Comparison of ENCODE assay signal across 13 cellular contexts in the genomic region with DNA sequence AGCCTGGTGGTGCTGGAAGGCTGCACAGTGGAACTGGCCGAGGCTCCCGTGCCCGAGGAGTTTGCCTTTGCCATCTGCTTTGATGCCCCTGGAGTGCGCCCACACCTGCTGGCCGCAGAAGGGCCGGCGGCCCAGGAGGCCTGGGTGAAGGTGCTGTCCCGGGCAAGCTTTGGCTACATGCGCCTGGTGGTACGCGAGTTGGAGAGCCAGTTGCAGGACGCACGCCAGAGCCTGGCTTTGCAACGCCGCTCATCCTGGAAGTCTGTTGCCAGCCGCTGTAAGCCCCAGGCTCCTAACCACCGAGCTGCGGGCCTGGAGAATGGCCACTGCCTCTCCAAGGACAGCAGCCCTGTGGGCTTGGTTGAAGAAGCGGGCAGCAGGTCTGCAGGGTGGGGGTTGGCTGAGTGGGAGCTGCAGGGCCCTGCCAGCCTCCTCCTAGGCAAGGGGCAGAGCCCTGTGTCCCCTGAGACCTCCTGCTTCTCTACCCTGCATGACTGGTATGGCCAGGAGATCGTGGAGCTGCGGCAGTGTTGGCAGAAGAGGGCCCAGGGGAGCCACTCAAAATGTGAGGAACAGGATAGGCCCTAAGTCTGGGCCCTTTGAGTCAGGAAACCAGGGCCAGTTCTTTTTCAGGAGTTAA. TPM values are rescaled to one million over a fixed set of nuclear protein-coding genes. Genes with fewer than 3 reads are reported as not detected.
A peak's percentile ranks its signal among the peaks of the same experiment; 100 is the strongest.
DNase-seq lines count a peak whose midpoint lies in the region; ATAC-seq and TF ChIP-seq lines count a peak whose summit lies in the region.
"Had no signal": no experiment of that assay in that cellular context is flagged by ENCODE, and none has a peak within 500 bp of the region (broad histone marks: within the 10 kb centered on the region; RNA-seq: fewer than 3 reads in every experiment).

No MANE protein-coding gene starts in this region.

- peak overlapping the region in 1 of 3 donors; percentile 33 for H3K4me3 Mint-ChIP-seq in T-cell

- no peaks in the 10 kb centered on the region for H3K9me3 Mint-ChIP-seq in T-cell
- H3K9me3 Mint-ChIP-seq: activated T-cell treated with anti-CD3 and anti-CD28 coated beads, Interleukin-2, amount 50 U/mL, for 4 hours had no signal

- H4K20me1 ChIP-seq in BLaER1 treated with 17β-estradiol and CSF1 and Interleukin-3, amounts not matched to agents 10 nM and 100 nM = no peaks in the 10 kb centered on the region; a peak in 1 of 22 replicates

- H3K4me1 Mint-ChIP-seq in T-cell = peaks cover 39 to 54% (median 45%) of the 10 kb centered on the region in 3 donors

- 90 to 96% (median 94%) methylated on average over 14 to 21 of the region's 21 CpGs for WGBS in heart left ventricle, 4 donors
- 91 to 95% methylated on average over 21 of the region's 21 CpGs for WGBS in sigmoid colon, 2 donors

- H3K27ac Mint-ChIP-seq in T-cell = peak overlapping the region; percentile 46 to 66

- CTCF ChIA-PET in T-cell (lab: Charles Lee) = interaction anchor here in 1 of 2 donors (0.6 kb wide), 1 partner anchor 487 kb away, joined by 4 read pairs; no protein-coding TSS in a partner anchor

- peaks cover 66 to 85% (median 74%) of the 10 kb centered on the region in 10 experiments for H3K4me1 ChIP-seq in BLaER1 treated with 17β-estradiol and CSF1 and Interleukin-3, amounts not matched to agents 10 nM and 100 nM
- H3K4me1 ChIP-seq in heart left ventricle = peaks cover 2 to 62% (median 40%) of the 10 kb centered on the region in 12 donors
- H3K4me1 ChIP-seq in sigmoid colon = peaks cover 0 to 61% (median 49%) of the 10 kb centered on the region in 4 donors

- peak overlapping the region; percentile 79 to 98 (median 94) for H3K4me2 ChIP-seq in BLaER1 treated with 17β-estradiol and CSF1 and Interleukin-3, amounts not matched to agents 10 nM and 100 nM

- H3K9ac ChIP-seq in BLaER1 treated with 17β-estradiol and CSF1 and Interleukin-3, amounts not matched to agents 10 nM and 100 nM = peak overlapping the region in 10 of 11 experiments; percentile 9 to 94 (median 92); a peak in 15 of 22 replicates

- no peaks in the 10 kb centered on the region for H3K27me3 Mint-ChIP-seq in T-cell

- TF ChIP-seq EP300 in sigmoid colon (IDR thresholded peaks at IDR 0.05) = no peak

- intact Hi-C loops in heart left ventricle (cut with DNase I) = loop anchor here in 2 of 10 donors (10.0 kb wide), 3 partner anchors 197 to 393 kb away; a partner anchor contains a TSS
- intact Hi-C loops in sigmoid colon (cut with DNase I) = loop anchor here (5.0 to 10.0 kb wide), 2 partner anchors 290 to 393 kb away; a partner anchor contains a TSS

- peaks cover 0 to 11% (median 0%) of the 10 kb centered on the region in 11 experiments; a peak in 6 of 22 replicates for H3K9me3 ChIP-seq in BLaER1 treated with 17β-estradiol and CSF1 and Interleukin-3, amounts not matched to agents 10 nM and 100 nM (replicated peaks in 1 of 11)
- H3K9me3 ChIP-seq in heart left ventricle (no peaks in the 10 kb centered on the region), sigmoid colon (no peaks in the 10 kb centered on the region)
- H3K9me3 ChIP-seq: left lung had no signal

- peak overlapping the region; percentile 25 to 97 (median 92); a peak in 18 of 22 replicates for H3K27ac ChIP-seq in BLaER1 treated with 17β-estradiol and CSF1 and Interleukin-3, amounts not matched to agents 10 nM and 100 nM
- H3K27ac ChIP-seq in heart left ventricle (peak overlapping the region in 11 of 12 donors; percentile 95 to 99 (median 98)), sigmoid colon (peak overlapping the region; percentile 93 to 99 (median 98))

- TF ChIP-seq POLR2A in heart left ventricle (IDR thresholded peaks at IDR 0.05) (no peak), sigmoid colon (IDR thresholded peaks at IDR 0.05) (no peak)

- H3K4me3 ChIP-seq in BLaER1 treated with 17β-estradiol and CSF1 and Interleukin-3, amounts not matched to agents 10 nM and 100 nM = peak overlapping the region in 2 of 10 experiments; percentile 14 to 28; a peak in 2 of 20 replicates
- no peak overlapping the region for H3K4me3 ChIP-seq in heart left ventricle
- no peak overlapping the region for H3K4me3 ChIP-seq in sigmoid colon
- H3K4me3 ChIP-seq: left lung had no signal

- POLR2A ChIA-PET in T-cell (lab: Charles Lee) = no interaction called here

- TF ChIP-seq CTCF in heart left ventricle (IDR thresholded peaks at IDR 0.05) = no peak
- no peak for TF ChIP-seq CTCF in sigmoid colon (IDR thresholded peaks at IDR 0.05)

- peaks cover 0 to 20% (median 11%) of the 10 kb centered on the region in 11 experiments; a peak in 10 of 22 replicates for H3K27me3 ChIP-seq in BLaER1 treated with 17β-estradiol and CSF1 and Interleukin-3, amounts not matched to agents 10 nM and 100 nM
- no peaks in the 10 kb centered on the region for H3K27me3 ChIP-seq in heart left ventricle
- no peaks in the 10 kb centered on the region for H3K27me3 ChIP-seq in sigmoid colon
- H3K27me3 ChIP-seq: left lung had no signal

- ATAC-seq in T-cell (replicated peaks in 1 of 4) (no peak), heart left ventricle (no peak), GM21526 (IDR thresholded peaks at IDR 0.05; ENCODE audit: low FRiP score, unreplicated experiment) (no peak)
- ATAC-seq: activated T-cell treated with anti-CD3 and anti-CD28 coated beads, Interleukin-2, amount 50 U/mL, for 4 hours; left lung had no signal

- peak in 1 of 34 experiments; percentile 10 for DNase-seq in T-cell
- no peak for DNase-seq in heart left ventricle
- no peak for DNase-seq in sigmoid colon
- no peak for DNase-seq in NCI-H82 (lab: John Stamatoyannopoulos, UW)
- DNase-seq in GOT3 (lab: John Stamatoyannopoulos, UW) = no peak
- no peak for DNase-seq in T-helper 9 cell
- DNase-seq: activated T-cell treated with anti-CD3 and anti-CD28 coated beads, Interleukin-2, amount 50 U/mL, for 4 hours; foreskin fibroblast; left lung; NCI-H187 had no signal

- peaks cover 8 to 21% (median 13%) of the 10 kb centered on the region in 11 experiments for H3K36me3 ChIP-seq in BLaER1 treated with 17β-estradiol and CSF1 and Interleukin-3, amounts not matched to agents 10 nM and 100 nM
- H3K36me3 ChIP-seq in heart left ventricle = peaks cover 0 to 34% (median 15%) of the 10 kb centered on the region in 9 donors
- peaks cover 0 to 29% (median 9%) of the 10 kb centered on the region in 4 donors for H3K36me3 ChIP-seq in sigmoid colon

- peaks cover 8% of the 10 kb centered on the region for H3K36me3 Mint-ChIP-seq in T-cell

RNA-seq across cellular contexts. Expression of a gene that starts 1.9 kb away (rescaled TPM):
- total RNA-seq in T-cell (100 to 1,000 TPM; 101 to 176 (median 114) TPM), heart left ventricle (100 to 1,000 TPM in 7 of 9 donors, 10 to 100 TPM in 2; 15.3 to 179 (median 115) TPM), sigmoid colon (10 to 100 TPM; 12.1 to 23.9 (median 21.9) TPM)
- polyA plus RNA-seq in heart left ventricle (100 to 1,000 TPM; 121 to 235 TPM), sigmoid colon (100 to 1,000 TPM in 2 of 3 donors, 10 to 100 TPM in 1; 87.4 to 187 (median 181) TPM)

RNA-seq across cellular contexts. Expression of a gene that starts 3.6 kb away (rescaled TPM):
- 1 to 10 TPM in 3 of 5 donors, under 1 TPM in 2; 0.83 to 2.0 (median 1.5) TPM for total RNA-seq in T-cell
- total RNA-seq in heart left ventricle = 1 to 10 TPM; 1.8 to 6.9 (median 4.7) TPM
- polyA plus RNA-seq in heart left ventricle = 1 to 10 TPM; 2.6 to 6.3 TPM
- 10 to 100 TPM; 13.8 to 18.0 (median 15.6) TPM for total RNA-seq in sigmoid colon
- 10 to 100 TPM; 13.2 to 17.4 (median 13.4) TPM for polyA plus RNA-seq in sigmoid colon
- total RNA-seq: HT1080 had no signal

RNA-seq across cellular contexts. Expression of a gene that starts 7.0 kb away (rescaled TPM):
- total RNA-seq in T-cell (10 to 100 TPM in 3 of 5 donors, 1 to 10 TPM in 2; 6.9 to 14.3 (median 11.6) TPM), heart left ventricle (10 to 100 TPM; 10.6 to 48.3 (median 13.8) TPM), sigmoid colon (10 to 100 TPM; 18.6 to 28.6 (median 21.7) TPM)
- polyA plus RNA-seq in heart left ventricle (10 to 100 TPM in 1 of 2 donors, 1 to 10 TPM in 1; 5.2 to 14.7 TPM), sigmoid colon (10 to 100 TPM in 2 of 3 donors, 1 to 10 TPM in 1; 6.6 to 27.7 (median 20.1) TPM)

RNA-seq across cellular contexts. Expression of a gene that starts 13.0 kb away (rescaled TPM):
- 10 to 100 TPM; 36.6 to 52.3 (median 39.6) TPM for total RNA-seq in T-cell
- 100 to 1,000 TPM; 159 to 294 (median 255) TPM for total RNA-seq in heart left ventricle
- 100 to 1,000 TPM; 314 to 601 TPM for polyA plus RNA-seq in heart left ventricle
- 100 to 1,000 TPM in 1 of 4 donors, 10 to 100 TPM in 3; 61.8 to 104 (median 82.6) TPM for total RNA-seq in sigmoid colon
- 100 to 1,000 TPM; 112 to 248 (median 161) TPM for polyA plus RNA-seq in sigmoid colon

RNA-seq across cellular contexts. Expression of a gene that starts 53.0 kb away (rescaled TPM):
- total RNA-seq in T-cell = 1 to 10 TPM; 4.5 to 9.8 (median 8.6) TPM
- total RNA-seq in heart left ventricle = under 1 TPM in 8 of 9 donors, not detected in 1; 0.12 to 0.47 (median 0.30) TPM
- polyA plus RNA-seq in heart left ventricle = under 1 TPM; 0.19 to 0.23 TPM
- under 1 TPM in 2 of 4 donors, not detected in 2; 0.36 to 0.81 TPM for total RNA-seq in sigmoid colon
- polyA plus RNA-seq in sigmoid colon = 1 to 10 TPM in 2 of 3 donors, not detected in 1; 1.6 to 3.7 TPM
